8 cellular contexts compared by ENCODE assay signal in genomic region chr12:54749191-54749818, GRCh38.
DNase-seq lines count a peak whose midpoint lies in the region; ATAC-seq and TF ChIP-seq lines count a peak whose summit lies in the region.

No MANE protein-coding gene starts in this region.

- POLR2A ChIA-PET in BJ (lab: Charles Lee), result no interaction called here

- peak overlapping the region; percentile 44 for H3K4me2 ChIP-seq in OCI-LY3 (ENCODE audit: low read length)
- H3K4me2 ChIP-seq in hepatocyte, result no peak overlapping the region

- H2AFZ ChIP-seq in OCI-LY3 (ENCODE audit: low read depth, low read length) (no peak overlapping the region), hepatocyte (no peak overlapping the region)

- 33% methylated on average over 5 of the region's 5 CpGs for WGBS in hepatocyte (ENCODE audit: low lambda C conversion rate, missing lambda C conversion rate)

- no peak overlapping the region for H3K27ac ChIP-seq in OCI-LY3 (ENCODE audit: low read length)
- no peak overlapping the region for H3K27ac ChIP-seq in hepatocyte

- no peaks in the 10 kb centered on the region for H3K9me3 ChIP-seq in OCI-LY3 (ENCODE audit: insufficient read depth, low read length)
- H3K9me3 ChIP-seq in adipocyte (ENCODE audit: control insufficient read depth, low read length), result peaks cover 5% of the 10 kb centered on the region
- no peaks in the 10 kb centered on the region for H3K9me3 ChIP-seq in hepatocyte (ENCODE audit: low read depth)

- DNase-seq in BJ (ENCODE audit: low read depth) (no peak), adipocyte (ENCODE audit: low read depth) (peak; percentile 78), hepatocyte (ENCODE audit: low spot score) (peak; percentile 68), islet precursor cell (no peak)
- peak; percentile 27 to 28 for DNase-seq in stimulated activated CD4-positive, alpha-beta T cell treated with anti-CD3 and anti-CD28 coated beads, Interleukin-2, amount 100 ng/mL, for 48 hours

- H4K20me1 ChIP-seq in OCI-LY3 (ENCODE audit: insufficient read depth, low read length) (no peaks in the 10 kb centered on the region), hepatocyte (ENCODE audit: insufficient read depth, poor library complexity, severe bottlenecking) (no peaks in the 10 kb centered on the region)

- TF ChIP-seq CTCF in BJ (IDR thresholded peaks at IDR 0.05; ENCODE audit: insufficient read depth, low read depth, low read length) (peak; percentile 75), GM12875 (IDR thresholded peaks at IDR 0.05; ENCODE audit: borderline replicate concordance, insufficient read depth, low read depth, low read length) (peak; percentile 51; the same call in 1 of the 2 replicates), OCI-LY3 (IDR thresholded peaks at IDR 0.05; ENCODE audit: low read depth, low read length) (peak; percentile 98), hepatocyte (IDR thresholded peaks at IDR 0.05; ENCODE audit: poor library complexity) (peak; percentile 86)

- ATAC-seq in HG03354 (IDR thresholded peaks at IDR 0.05; ENCODE audit: poor library complexity, severe bottlenecking, unreplicated experiment), result peak; percentile 81

- CTCF ChIA-PET in BJ (lab: Yijun Ruan, JAX), result interaction anchor here (0.8 to 3.5 kb wide), 23 partner anchors 9 to 323 kb away, joined by 3 to 25 read pairs (median 5); partner anchors contain the start of genes MUCL1 and TESPA1

- H3K79me2 ChIP-seq in OCI-LY3 (ENCODE audit: low read length) (no peaks in the 10 kb centered on the region), hepatocyte (no peaks in the 10 kb centered on the region)

- H3K36me3 ChIP-seq in BJ (ENCODE audit: control insufficient read depth, insufficient read depth, low read length) (no peaks in the 10 kb centered on the region), OCI-LY3 (replicated peaks; ENCODE audit: low read depth, low read length) (no peaks in the 10 kb centered on the region), adipocyte (ENCODE audit: control insufficient read depth, insufficient read depth, low read length, severe bottlenecking) (no peaks in the 10 kb centered on the region), hepatocyte (replicated peaks; ENCODE audit: insufficient read depth, low read depth) (no peaks in the 10 kb centered on the region)

- H3K27me3 ChIP-seq in BJ (ENCODE audit: control insufficient read depth, insufficient read depth, low read length) (no peaks in the 10 kb centered on the region), OCI-LY3 (ENCODE audit: low read depth, low read length) (0 out of 2 replicates have a peak, but pooled peaks cover 3% of the 10 kb centered on the region), adipocyte (replicated peaks; ENCODE audit: control insufficient read depth, insufficient read depth, low read length) (peaks cover 9% of the 10 kb centered on the region), hepatocyte (peaks cover 19% of the 10 kb centered on the region)

- H3K4me3 ChIP-seq in BJ (ENCODE audit: low read depth, low read length) (no peak overlapping the region), GM12875 (ENCODE audit: low read depth, low read length) (no peak overlapping the region), OCI-LY3 (ENCODE audit: low read length) (peak overlapping the region; percentile 33), adipocyte (ENCODE audit: low read length) (no peak overlapping the region), hepatocyte (no peak overlapping the region)

- H3K9ac ChIP-seq in OCI-LY3 (ENCODE audit: low read length), result no peak overlapping the region
- H3K9ac ChIP-seq in adipocyte (ENCODE audit: low read length), result no peak overlapping the region

- no peaks in the 10 kb centered on the region; the same call in 1 of the 2 replicates for H3K4me1 ChIP-seq in OCI-LY3 (ENCODE audit: low read length)
- no peaks in the 10 kb centered on the region for H3K4me1 ChIP-seq in adipocyte (ENCODE audit: control insufficient read depth, insufficient read depth, low read length)
- no peaks in the 10 kb centered on the region for H3K4me1 ChIP-seq in hepatocyte (ENCODE audit: insufficient read depth)

- H3K9me2 ChIP-seq in hepatocyte (replicated peaks; ENCODE audit: insufficient read depth), result no peaks in the 10 kb centered on the region

Comparison
In these comparisons a context has a peak if more than half of its experiments do, and no peak if none do; other contexts are left out.
1. DNase-seq: peak in adipocyte (single experiment), hepatocyte (single experiment) and stimulated activated CD4-positive, alpha-beta T cell treated with anti-CD3 and anti-CD28 coated beads, Interleukin-2, amount 100 ng/mL, for 48 hours (2 of 2); none in BJ (single experiment) and islet precursor cell (single experiment).
2. Peak in every context shown above with its lines, with median percentiles within 50 percentile points of each other: CTCF ChIP-seq.